In the genomic region with DNA sequence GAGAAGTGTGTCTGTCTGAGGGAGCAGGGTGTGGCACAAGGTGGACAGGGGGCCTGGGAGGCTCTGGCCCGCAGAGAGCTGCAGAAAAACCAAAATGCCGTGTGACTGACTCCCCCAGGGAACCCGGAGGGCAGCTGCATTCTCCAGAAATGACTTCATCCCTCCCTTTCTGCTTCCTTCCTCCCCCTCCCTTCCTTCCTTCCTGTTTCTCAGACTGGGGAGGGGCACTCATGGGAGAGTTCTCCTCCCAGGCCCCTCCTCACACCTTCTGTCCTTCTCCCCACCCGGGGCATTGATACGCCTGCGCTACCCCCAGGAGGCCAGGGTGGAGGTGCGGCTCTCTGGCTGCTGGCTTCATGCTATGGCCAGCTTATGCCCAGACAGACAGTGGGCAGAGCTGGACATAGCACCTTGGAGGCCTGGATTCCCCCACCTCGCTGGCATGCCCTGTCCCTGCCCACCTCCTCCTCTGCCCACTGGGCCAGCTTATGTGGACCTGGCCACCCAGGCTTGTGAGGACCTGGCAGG, we compare ENCODE assay signal across 8 cellular contexts. TPM values are rescaled to one million over a fixed set of nuclear protein-coding genes. Genes with fewer than 3 reads are reported as not detected.
A peak's percentile ranks its signal among the peaks of the same experiment; 100 is the strongest.
DNase-seq lines count a peak whose midpoint lies in the region; ATAC-seq and TF ChIP-seq lines count a peak whose summit lies in the region.

No MANE protein-coding gene starts in this region.

- H3K27ac Mint-ChIP-seq in GM23338, result no peak overlapping the region
- peak overlapping the region; percentile 45 to 78 (median 53) for H3K27ac Mint-ChIP-seq in nephron

- H3K9me3 Mint-ChIP-seq in GM23338 (no peaks in the 10 kb centered on the region), nephron (no peaks in the 10 kb centered on the region)

- no peak for TF ChIP-seq CTCF in GM23338 (conservative IDR thresholded peaks at IDR 0.05; ENCODE audit: low read depth in 2 of 2)
- no peak for TF ChIP-seq CTCF in nephron (IDR thresholded peaks at IDR 0.05; ENCODE audit: unreplicated experiment in 3 of 3)

- H3K27me3 Mint-ChIP-seq in GM23338 (ENCODE audit: insufficient read depth, low read depth, poor library complexity) (peaks cover 3% of the 10 kb centered on the region), nephron (ENCODE audit: low read depth) (no peaks in the 10 kb centered on the region)

- H3K4me2 ChIP-seq in GM23338, result peak overlapping the region; percentile 55; the same call in 1 of the 2 replicates

- H3K4me3 Mint-ChIP-seq in GM23338 (peak overlapping the region; percentile 54; the same call in 2 of the 3 replicates), nephron (no peak overlapping the region)

- H3K4me1 Mint-ChIP-seq in GM23338 (peaks cover 7% of the 10 kb centered on the region; the same call in 1 of the 3 replicates), nephron (no peaks in the 10 kb centered on the region)

- ATAC-seq in GM23338 (peak; percentile 34), HG03342 (IDR thresholded peaks at IDR 0.05; ENCODE audit: unreplicated experiment) (no peak)

- no peaks in the 10 kb centered on the region for H3K9me3 ChIP-seq in SJCRH30 (replicated peaks)

- H4K20me1 ChIP-seq in GM23338 (replicated peaks; ENCODE audit: insufficient read depth), result no peaks in the 10 kb centered on the region

- H3F3A ChIP-seq in GM23338 (replicated peaks; ENCODE audit: low read depth), result no peaks in the 10 kb centered on the region

- H3K36me3 ChIP-seq in GM23338 (ENCODE audit: insufficient read depth) (no peaks in the 10 kb centered on the region), SJCRH30 (no peaks in the 10 kb centered on the region)

- no peaks in the 10 kb centered on the region for H3K36me3 Mint-ChIP-seq in GM23338 (ENCODE audit: low read depth)
- H3K36me3 Mint-ChIP-seq in nephron (ENCODE audit: low read depth), result no peaks in the 10 kb centered on the region

- H3K79me2 ChIP-seq in GM23338 (replicated peaks; ENCODE audit: insufficient read depth), result no peaks in the 10 kb centered on the region

- H3K27me3 ChIP-seq in GM23338 (ENCODE audit: insufficient read depth) (no peaks in the 10 kb centered on the region), SJCRH30 (no peaks in the 10 kb centered on the region)

- H3K27ac ChIP-seq in GM23338 (ENCODE audit: low read depth), result peak overlapping the region; percentile 55; the same call in 1 of the 2 replicates
- H3K27ac ChIP-seq in SJCRH30, result peak overlapping the region; percentile 58
- peak overlapping the region; percentile 49 for H3K27ac ChIP-seq in epithelial cell of prostate

- H3K4me3 ChIP-seq in GM23338, result no peak overlapping the region
- H3K4me3 ChIP-seq in SJCRH30, result no peak overlapping the region

- H3K9me2 ChIP-seq in GM23338 (ENCODE audit: insufficient read depth), result no peaks in the 10 kb centered on the region

- H2AFZ ChIP-seq in GM23338, result peak overlapping the region; percentile 89; the same call in 1 of the 2 replicates

- peaks cover 10% of the 10 kb centered on the region; the same call in 1 of the 2 replicates for H3K4me1 ChIP-seq in GM23338 (ENCODE audit: insufficient read depth)
- H3K4me1 ChIP-seq in SJCRH30, result peaks cover 25% of the 10 kb centered on the region

- DNase-seq in GM23338 (ENCODE audit: low spot score), result peak; percentile 82
- DNase-seq in SJCRH30, result peak; percentile 74 to 75
- peak; percentile 37 for DNase-seq in epithelial cell of prostate (ENCODE audit: low read depth, low spot score)
- DNase-seq in central memory CD4-positive, alpha-beta T cell, result no peak
- DNase-seq in NCI-H1105 treated with DMSO at 0.1 percent for 48 hours (lab: John Stamatoyannopoulos, UW), result no peak
- DNase-seq in mesenteric fat pad (ENCODE audit: low spot score), result no peak

TF ChIP-seq in GM23338, 12 proteins besides CTCF, POLR2A, EP300 and RAD21 (continues in another document):
- TF ChIP-seq STAT1 (IDR thresholded peaks at IDR 0.05; ENCODE audit: unreplicated experiment) (no peak), ZNF114 (CRISPR knock-in tag; IDR thresholded peaks at IDR 0.05) (no peak), JUNB (IDR thresholded peaks at IDR 0.05; ENCODE audit: unreplicated experiment) (no peak), POLR2AphosphoS5 (IDR thresholded peaks at IDR 0.05; ENCODE audit: low read depth) (no peak; the same call in 1 of the 2 replicates), ZNF331 (CRISPR knock-in tag; IDR thresholded peaks at IDR 0.05; ENCODE audit: low read depth) (no peak), NANOG (IDR thresholded peaks at IDR 0.05; ENCODE audit: borderline replicate concordance) (no peak), ZNF462 (CRISPR knock-in tag; IDR thresholded peaks at IDR 0.05) (no peak), EZH2 (IDR thresholded peaks at IDR 0.05; ENCODE audit: low read depth, unreplicated experiment) (no peak), EZH2phosphoT487 (IDR thresholded peaks at IDR 0.05; ENCODE audit: unreplicated experiment) (no peak), CREB1 (CRISPR knock-in tag; IDR thresholded peaks at IDR 0.05; ENCODE audit: low read depth) (no peak)
- TF ChIP-seq, protein P1, sequence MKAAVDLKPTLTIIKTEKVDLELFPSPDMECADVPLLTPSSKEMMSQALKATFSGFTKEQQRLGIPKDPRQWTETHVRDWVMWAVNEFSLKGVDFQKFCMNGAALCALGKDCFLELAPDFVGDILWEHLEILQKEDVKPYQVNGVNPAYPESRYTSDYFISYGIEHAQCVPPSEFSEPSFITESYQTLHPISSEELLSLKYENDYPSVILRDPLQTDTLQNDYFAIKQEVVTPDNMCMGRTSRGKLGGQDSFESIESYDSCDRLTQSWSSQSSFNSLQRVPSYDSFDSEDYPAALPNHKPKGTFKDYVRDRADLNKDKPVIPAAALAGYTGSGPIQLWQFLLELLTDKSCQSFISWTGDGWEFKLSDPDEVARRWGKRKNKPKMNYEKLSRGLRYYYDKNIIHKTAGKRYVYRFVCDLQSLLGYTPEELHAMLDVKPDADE (IDR thresholded peaks at IDR 0.05), result no peak

RNA-seq across cellular contexts. Expression of gene GPR17, which starts 8.2 kb away (rescaled TPM):
- total RNA-seq in GM23338 (2014; rRNA removed; shearing (Covaris generic)), result not detected in 2 replicates
- not detected in 2 replicates for polyA plus RNA-seq in GM23338 (2016; fragmentation: Nextera tagmentation; extraction: Ambion mirVana)
- 0.18 TPM in 1 of 2 replicates, not detected in the other for total RNA-seq in SJCRH30 (2014; rRNA removed; shearing (Covaris generic))
- total RNA-seq in mesenteric fat pad, result not detected

RNA-seq across cellular contexts. Expression of gene LIMS2, which starts 37.5 kb away (rescaled TPM):
- 1.3 and 1.6 TPM in 2 replicates for total RNA-seq in GM23338 (2014; rRNA removed; shearing (Covaris generic))
- 2.6 and 3.5 TPM in 2 replicates for polyA plus RNA-seq in GM23338 (2016; fragmentation: Nextera tagmentation; extraction: Ambion mirVana)
- 4.0 and 5.5 TPM in 2 replicates for total RNA-seq in SJCRH30 (2014; rRNA removed; shearing (Covaris generic))
- 70.6 TPM for total RNA-seq in mesenteric fat pad

Comparison
In these comparisons a context has a peak if more than half of its experiments do, and no peak if none do; other contexts are left out.
1. DNase-seq: peak in GM23338 (single experiment), SJCRH30 (2 of 2) and epithelial cell of prostate (single experiment); none in central memory CD4-positive, alpha-beta T cell (single experiment), NCI-H1105 treated with DMSO at 0.1 percent for 48 hours (single experiment) and mesenteric fat pad (single experiment).
2. RNA of gene LIMS2, which starts 37.5 kb away (total RNA-seq): 70.6 TPM in mesenteric fat pad (single experiment); 4.0 to 5.5 TPM in SJCRH30 and 1.3 to 1.6 TPM in GM23338; every median in the first group is over 10 times any median in the second.
3. Peak in every context shown above with its lines, with median percentiles within 50 percentile points of each other: H3K27ac ChIP-seq.